8 cellular contexts compared by ENCODE assay signal in genomic region chrX:130523460-130524394, GRCh38.
DNase-seq lines count a peak whose midpoint lies in the region; ATAC-seq, FAIRE-seq and TF ChIP-seq lines count a peak whose summit lies in the region.

No MANE protein-coding gene starts in this region.

- no peak overlapping the region for H3K27ac ChIP-seq in HEK293 (ENCODE audit: extremely low read depth, low read depth, low read length)
- H3K27ac ChIP-seq in OCI-LY1 (ENCODE audit: low read depth, low read length, poor library complexity, severe bottlenecking), result no peak overlapping the region
- no peak overlapping the region for H3K27ac ChIP-seq in endothelial cell of umbilical vein (ENCODE audit: insufficient read depth, low read depth, low read length)
- H3K27ac ChIP-seq in muscle layer of duodenum (ENCODE audit: low read length), result no peak overlapping the region

- DNase-seq in endothelial cell of umbilical vein (ENCODE audit: low read depth, low spot score), result peak; percentile 15
- no peak for DNase-seq in SIG-M5 (lab: John Stamatoyannopoulos, UW)

- H3K36me3 ChIP-seq in HEK293 (ENCODE audit: control insufficient read depth in 2 of 2, insufficient read depth in 1 of 2, low read length in 2 of 2) (no peaks in the 10 kb centered on the region), OCI-LY1 (ENCODE audit: insufficient read depth, low read length) (no peaks in the 10 kb centered on the region), endothelial cell of umbilical vein (ENCODE audit: control insufficient read depth in 2 of 2, extremely low read depth in 1 of 2, insufficient read depth in 2 of 2, low read length in 2 of 2) (no peaks in the 10 kb centered on the region), muscle layer of duodenum (ENCODE audit: control insufficient read depth in 1 of 2, insufficient read depth in 2 of 2, low read length in 2 of 2) (no peaks in the 10 kb centered on the region)

- H3K27me3 ChIP-seq in OCI-LY1 (ENCODE audit: insufficient read depth, low read length) (no peaks in the 10 kb centered on the region), endothelial cell of umbilical vein (ENCODE audit: control insufficient read depth in 2 of 2, insufficient read depth in 2 of 2, low read length in 2 of 2) (no peaks in the 10 kb centered on the region), muscle layer of duodenum (ENCODE audit: low read depth, low read length) (no peaks in the 10 kb centered on the region)

- H3K9ac ChIP-seq in OCI-LY1 (ENCODE audit: low read length), result no peak overlapping the region
- H3K9ac ChIP-seq in endothelial cell of umbilical vein (replicated peaks; ENCODE audit: extremely low read depth, insufficient read depth, low read length), result no peak overlapping the region

- H3K4me3 ChIP-seq in HEK293 (ENCODE audit: low read depth, low read length) (peak overlapping the region; percentile 37), OCI-LY1 (ENCODE audit: low read depth, low read length, poor library complexity, severe bottlenecking) (peak overlapping the region; percentile 50), endothelial cell of umbilical vein (replicated peaks in 1 of 3; ENCODE audit: insufficient read depth in 1 of 3, low read depth in 1 of 3, low read length in 3 of 3) (peak overlapping the region in 1 of 3 experiments; percentile 22), muscle layer of duodenum (ENCODE audit: low read depth in 1 of 2, low read length in 2 of 2) (peak overlapping the region; percentile 33 to 62)

- H2AFZ ChIP-seq in OCI-LY1 (ENCODE audit: low read length) (no peak overlapping the region), endothelial cell of umbilical vein (ENCODE audit: low read depth, low read length) (peak overlapping the region; percentile 87)

- CTCF ChIA-PET in HEK293 (lab: Yijun Ruan, JAX) (no interaction called here), endothelial cell of umbilical vein (lab: Charles Lee) (interaction anchor here (1.2 to 1.4 kb wide), 2 partner anchors 11 to 393 kb away, joined by 3 read pairs; no protein-coding TSS in a partner anchor)

- H3K4me1 ChIP-seq in HEK293 (ENCODE audit: control insufficient read depth, insufficient read depth, low read length) (no peaks in the 10 kb centered on the region), OCI-LY1 (ENCODE audit: insufficient read depth, low read length, severe bottlenecking) (peaks cover 6% of the 10 kb centered on the region), endothelial cell of umbilical vein (ENCODE audit: control insufficient read depth, extremely low read depth, insufficient read depth, low read length) (no peaks in the 10 kb centered on the region), muscle layer of duodenum (ENCODE audit: control insufficient read depth in 1 of 2, insufficient read depth in 2 of 2, low read length in 2 of 2) (no peaks in the 10 kb centered on the region)

- ATAC-seq in esophagus mucosa (no peak), GM18861 (IDR thresholded peaks at IDR 0.05; ENCODE audit: unreplicated experiment) (no peak), HG03354 (IDR thresholded peaks at IDR 0.05; ENCODE audit: poor library complexity, severe bottlenecking, unreplicated experiment) (no peak)

- H4K20me1 ChIP-seq in OCI-LY1 (ENCODE audit: insufficient read depth, low read length) (no peaks in the 10 kb centered on the region), endothelial cell of umbilical vein (replicated peaks; ENCODE audit: control insufficient read depth, extremely low read depth, insufficient read depth, low read length) (no peaks in the 10 kb centered on the region)

- H3K9me3 ChIP-seq in HEK293 (ENCODE audit: control insufficient read depth, insufficient read depth, low read depth, low read length) (no peaks in the 10 kb centered on the region), OCI-LY1 (ENCODE audit: low read length) (no peaks in the 10 kb centered on the region), endothelial cell of umbilical vein (replicated peaks; ENCODE audit: control insufficient read depth, insufficient read depth, low read length) (no peaks in the 10 kb centered on the region), muscle layer of duodenum (ENCODE audit: control insufficient read depth in 1 of 2, low read length in 2 of 2) (no peaks in the 10 kb centered on the region)

- POLR2A ChIA-PET in HEK293 (lab: Yijun Ruan, JAX), result no interaction called here
- POLR2A ChIA-PET in endothelial cell of umbilical vein (lab: Charles Lee), result no interaction called here

- no peak for FAIRE-seq in endothelial cell of umbilical vein (lab: Jason Lieb, UNC)

- no peak for TF ChIP-seq CTCF in HEK293 (tag by site-specific recombination; IDR thresholded peaks at IDR 0.05)
- no peak for TF ChIP-seq CTCF in OCI-LY1 (IDR thresholded peaks at IDR 0.05; ENCODE audit: low read length)
- TF ChIP-seq CTCF in endothelial cell of umbilical vein (IDR thresholded peaks at IDR 0.05; ENCODE audit: extremely low read depth in 1 of 2, insufficient read depth in 1 of 2, low read depth in 1 of 2, low read length in 2 of 2), result no peak

- dilution Hi-C loops in endothelial cell of umbilical vein (cut with MboI; ENCODE audit: extremely low pct_ligation_motif_present, low sequenced_read_pairs), result no loop called here

- no peaks in the 10 kb centered on the region for H3F3A ChIP-seq in OCI-LY1 (ENCODE audit: insufficient read depth, low read length)

- BruUV-seq in endothelial cell of umbilical vein (replicated peaks; lab: Mats Ljungman, UMichigan), result no TSS peak

- H3K4me2 ChIP-seq in OCI-LY1 (ENCODE audit: low read length) (peak overlapping the region; percentile 45), endothelial cell of umbilical vein (ENCODE audit: insufficient read depth, low read length) (peak overlapping the region; percentile 21)

- H3K9me2 ChIP-seq in OCI-LY1 (ENCODE audit: low read depth, low read length), result no peaks in the 10 kb centered on the region

- no peaks in the 10 kb centered on the region for H3K79me2 ChIP-seq in OCI-LY1 (ENCODE audit: insufficient read depth, low read length)
- H3K79me2 ChIP-seq in endothelial cell of umbilical vein (ENCODE audit: control insufficient read depth, insufficient read depth, low read length), result no peaks in the 10 kb centered on the region

- no peak for TF ChIP-seq POLR2A in endothelial cell of umbilical vein (IDR thresholded peaks at IDR 0.05; ENCODE audit: low read depth, low read length)

- intact Hi-C loops in endothelial cell of umbilical vein (cut with micrococcal nuclease), result no loop called here

- H3K9me1 ChIP-seq in endothelial cell of umbilical vein (replicated peaks; ENCODE audit: control insufficient read depth, extremely low read depth, insufficient read depth, low read length), result no peaks in the 10 kb centered on the region

TF ChIP-seq in HEK293, 187 proteins besides CTCF, POLR2A, EP300 and RAD21 (continues in another document):
- TF ChIP-seq ZFHX2 (tag by site-specific recombination; conservative IDR thresholded peaks at IDR 0.05) (peak; percentile 27; the same call in 1 of the 2 replicates), ZBTB17 (tag by site-specific recombination; IDR thresholded peaks at IDR 0.05) (peak; percentile 38), ZBTB20 (tag by site-specific recombination; IDR thresholded peaks at IDR 0.05) (peak; percentile 16; the same call in 1 of the 2 replicates), ZNF10 (tag by site-specific recombination; IDR thresholded peaks at IDR 0.05) (peak; percentile 85), ZNF2 (tag by site-specific recombination; IDR thresholded peaks at IDR 0.05) (0 out of 2 replicates have a peak, but pooled peaks have one; percentile 35), SP2 (tag by site-specific recombination; IDR thresholded peaks at IDR 0.05) (peak; percentile 26; the same call in 1 of the 2 replicates), PATZ1 (tag by site-specific recombination; IDR thresholded peaks at IDR 0.05) (peak; percentile 50; the same call in 1 of the 2 replicates)

TF ChIP-seq in endothelial cell of umbilical vein, 7 proteins besides CTCF, POLR2A, EP300 and RAD21:
- no peak for TF ChIP-seq FOS (IDR thresholded peaks at IDR 0.05; ENCODE audit: borderline replicate concordance, insufficient read depth, low read length)
- TF ChIP-seq MAX (IDR thresholded peaks at IDR 0.05; ENCODE audit: insufficient read depth, insufficient read length), result no peak
